In genomic region chr11:76184551-76184993, GRCh38 we compare ENCODE assay signal across 14 cellular contexts. TPM values are rescaled to one million over a fixed set of nuclear protein-coding genes. Genes with fewer than 3 reads are reported as not detected.
DNase-seq lines count a peak whose midpoint lies in the region; TF ChIP-seq lines count a peak whose summit lies in the region.
"Had no signal": no experiment of that assay in that cellular context is flagged by ENCODE, and none has a peak within 500 bp of the region (broad histone marks: within the 10 kb centered on the region; RNA-seq: fewer than 3 reads in every experiment).

No MANE protein-coding gene starts in this region.

- H4K91ac ChIP-seq in H9 (ENCODE audit: insufficient read length, low read depth, low read length) = no peak overlapping the region

- DNase-seq in NCI-H146 (lab: John Stamatoyannopoulos, UW) (peak; percentile 41), dedifferentiated amniotic fluid mesenchymal stem cell (ENCODE audit: extremely low spot score) (peak; percentile 17), mesendoderm (peak; percentile 80), HCEC 1CT (no peak), H9 (no peak), pons (ENCODE audit: low spot score) (no peak), T-helper 2 cell (no peak)
- DNase-seq: DMS79; effector CD8-positive, alpha-beta T cell; Karpas-422; pancreas had no signal

- H3K4me2 ChIP-seq in BLaER1 = peak overlapping the region; percentile 65
- H3K4me2 ChIP-seq in mesendoderm (ENCODE audit: low read length) = no peak overlapping the region
- no peak overlapping the region for H3K4me2 ChIP-seq in H9 (ENCODE audit: insufficient read depth, insufficient read length, low read length)

- H3K4ac ChIP-seq in mesendoderm (ENCODE audit: low read depth, low read length) = no peak overlapping the region
- no peak overlapping the region for H3K4ac ChIP-seq in H9 (ENCODE audit: low read depth, low read length)

- H3K9me3 Mint-ChIP-seq in H9 = no peaks in the 10 kb centered on the region
- H3K9me3 Mint-ChIP-seq: activated T-helper 1 cell treated with anti-CD3 and anti-CD28 coated beads, Interleukin-12 subunit alpha, Interleukin-12 subunit beta, Interleukin-2, Interleukin-4 antibody, amounts not matched to agents 30 ng/mL and 10 ng/mL and 1 ng/mL, durations not matched to agents 14 hours and 24 hours and 36 hours; T-helper 1 cell treated with Interleukin-12 subunit alpha and Interleukin-12 subunit beta and Interleukin-4 antibody, amounts not matched to agents 30 μg/mL and 1 μg/mL, for 36 hours had no signal

- no peak overlapping the region for H2AK5ac ChIP-seq in mesendoderm (ENCODE audit: low read length)
- no peak overlapping the region for H2AK5ac ChIP-seq in H9 (ENCODE audit: insufficient read length, low read length)

- no peak overlapping the region for H3K9ac ChIP-seq in BLaER1
- no peak overlapping the region for H3K9ac ChIP-seq in mesendoderm (ENCODE audit: low read length)
- H3K9ac ChIP-seq in H9 (ENCODE audit: extremely low read depth, insufficient read length, low read length) = no peak overlapping the region

- H2AFZ ChIP-seq in H9 (ENCODE audit: low read length) = no peak overlapping the region

- H3K79me1 ChIP-seq in mesendoderm (ENCODE audit: low read length) (no peaks in the 10 kb centered on the region), H9 (ENCODE audit: insufficient read depth, low read depth, low read length, poor library complexity, severe bottlenecking) (no peaks in the 10 kb centered on the region)

- H3K4me1 ChIP-seq in BLaER1 (peaks cover 23% of the 10 kb centered on the region), mesendoderm (ENCODE audit: control insufficient read depth, low read depth, low read length) (peaks cover 2% of the 10 kb centered on the region), H9 (ENCODE audit: insufficient read depth, low read length) (no peaks in the 10 kb centered on the region)
- H3K4me1 ChIP-seq: pancreas had no signal

- H3K9me3 ChIP-seq in BLaER1 (peaks cover 11% of the 10 kb centered on the region), H9 (ENCODE audit: control insufficient read depth, low read depth, low read length) (no peaks in the 10 kb centered on the region)
- H3K9me3 ChIP-seq: pancreas had no signal

- H3K23ac ChIP-seq in mesendoderm (ENCODE audit: low read length) (no peak overlapping the region), H9 (ENCODE audit: insufficient read length, low read depth, low read length) (no peak overlapping the region)

- H3K23me2 ChIP-seq in H9 (ENCODE audit: insufficient read length, low read depth, low read length, poor library complexity, severe bottlenecking) = no peaks in the 10 kb centered on the region

- H3K27me3 Mint-ChIP-seq in H9 (ENCODE audit: low read depth) = peaks cover 10% of the 10 kb centered on the region

- no peaks in the 10 kb centered on the region for H3K79me2 ChIP-seq in mesendoderm (ENCODE audit: control insufficient read depth, insufficient read depth, low read length)
- no peaks in the 10 kb centered on the region for H3K79me2 ChIP-seq in H9 (ENCODE audit: insufficient read depth, low read length)

- H3K56ac ChIP-seq in mesendoderm (ENCODE audit: low read length) = no peak overlapping the region
- no peak overlapping the region for H3K56ac ChIP-seq in H9 (ENCODE audit: insufficient read length, low read depth, low read length)

- H2BK5ac ChIP-seq in mesendoderm (ENCODE audit: low read length) = no peak overlapping the region
- no peak overlapping the region for H2BK5ac ChIP-seq in H9 (ENCODE audit: insufficient read length, low read length)

- H4K8ac ChIP-seq in mesendoderm (ENCODE audit: low read depth, low read length) (no peak overlapping the region), H9 (replicated peaks; ENCODE audit: insufficient read length, low read depth, low read length) (no peak overlapping the region)

- no peaks in the 10 kb centered on the region for H3K36me3 ChIP-seq in BLaER1
- H3K36me3 ChIP-seq in mesendoderm (ENCODE audit: control insufficient read depth, insufficient read depth, low read length) = no peaks in the 10 kb centered on the region
- H3K36me3 ChIP-seq: pancreas had no signal

- no peak overlapping the region for H3T11ph ChIP-seq in H9 (ENCODE audit: low read length)

- no peak overlapping the region for H2BK12ac ChIP-seq in H9 (ENCODE audit: insufficient read length, low read depth, low read length)

- H2BK120ac ChIP-seq in mesendoderm (ENCODE audit: low read depth, low read length) (no peak overlapping the region), H9 (ENCODE audit: low read depth, low read length, poor library complexity, severe bottlenecking) (no peak overlapping the region)

- no peak for TF ChIP-seq CTCF in H9 (conservative IDR thresholded peaks at IDR 0.05)

- H3K27me3 ChIP-seq in BLaER1 (no peaks in the 10 kb centered on the region), mesendoderm (ENCODE audit: insufficient read depth, low read length, poor library complexity) (no peaks in the 10 kb centered on the region), H9 (ENCODE audit: insufficient read depth, low read length) (no peaks in the 10 kb centered on the region)
- H3K27me3 ChIP-seq: pancreas had no signal

- H4K5ac ChIP-seq in mesendoderm (ENCODE audit: low read length) (no peak overlapping the region), H9 (ENCODE audit: insufficient read length, low read depth, low read length) (no peak overlapping the region)

- H3K18ac ChIP-seq in mesendoderm (ENCODE audit: low read length) (no peak overlapping the region), H9 (ENCODE audit: insufficient read length, low read depth, low read length) (no peak overlapping the region)

- no peak overlapping the region for H2BK20ac ChIP-seq in H9 (ENCODE audit: low read depth, low read length, poor library complexity, severe bottlenecking)

- peaks cover 3 to 12% of the 10 kb centered on the region in 2 experiments; a peak in 3 of 4 replicates for H3K4me1 Mint-ChIP-seq in H9

- no peaks in the 10 kb centered on the region; a peak in 1 of 7 replicates for H3K36me3 Mint-ChIP-seq in H9 (ENCODE audit: insufficient read depth in 1 of 3, low read depth in 3 of 3)

- no peak overlapping the region for H3K27ac Mint-ChIP-seq in H9
- H3K27ac Mint-ChIP-seq: activated T-helper 1 cell treated with anti-CD3 and anti-CD28 coated beads, Interleukin-12 subunit alpha, Interleukin-12 subunit beta, Interleukin-2, Interleukin-4 antibody, amounts not matched to agents 30 ng/mL and 10 ng/mL and 1 ng/mL, durations not matched to agents 14 hours and 24 hours and 36 hours; T-helper 1 cell treated with Interleukin-12 subunit alpha and Interleukin-12 subunit beta and Interleukin-4 antibody, amounts not matched to agents 30 μg/mL and 1 μg/mL, for 36 hours had no signal

- no peak overlapping the region for H3K14ac ChIP-seq in H9 (ENCODE audit: insufficient read depth, low read length)

- H2BK15ac ChIP-seq in mesendoderm (replicated peaks; ENCODE audit: low read depth) = no peak overlapping the region
- no peak overlapping the region for H2BK15ac ChIP-seq in H9 (ENCODE audit: low read depth, low read length)

- no peaks in the 10 kb centered on the region for H4K20me1 ChIP-seq in BLaER1
- H4K20me1 ChIP-seq in H9 (ENCODE audit: control insufficient read depth, insufficient read depth, insufficient read length) = no peaks in the 10 kb centered on the region

- H3K27ac ChIP-seq in BLaER1 = peak overlapping the region; percentile 37; the same call in 1 of the 2 replicates
- H3K27ac ChIP-seq in mesendoderm (ENCODE audit: low read depth, low read length) = no peak overlapping the region
- no peak overlapping the region for H3K27ac ChIP-seq in H9 (ENCODE audit: insufficient read length, low read depth, low read length)
- H3K27ac ChIP-seq: pancreas had no signal

- H3K4me3 Mint-ChIP-seq in H9 = no peak overlapping the region
- H3K4me3 Mint-ChIP-seq: activated T-helper 1 cell treated with anti-CD3 and anti-CD28 coated beads, Interleukin-12 subunit alpha, Interleukin-12 subunit beta, Interleukin-2, Interleukin-4 antibody, amounts not matched to agents 30 ng/mL and 10 ng/mL and 1 ng/mL, durations not matched to agents 14 hours and 24 hours and 36 hours; T-helper 1 cell treated with Interleukin-12 subunit alpha and Interleukin-12 subunit beta and Interleukin-4 antibody, amounts not matched to agents 30 μg/mL and 1 μg/mL, for 36 hours had no signal

- WGBS in mesendoderm (ENCODE audit: extremely low coverage, insufficient coverage, low lambda C conversion rate) = no CpG with 5 or more reads among the region's 7 CpGs
- WGBS in H9 (ENCODE audit: extremely low coverage, insufficient read length, low lambda C conversion rate) = no CpG with 5 or more reads among the region's 7 CpGs

- H3K4me3 ChIP-seq in BLaER1 (no peak overlapping the region), mesendoderm (ENCODE audit: low read length) (no peak overlapping the region)
- H3K4me3 ChIP-seq: pancreas had no signal

RNA-seq across cellular contexts. Expression of gene WNT11, which starts 21.7 kb away (rescaled TPM):
- 0.14 TPM for polyA plus RNA-seq in mesendoderm (2013, experiment 1 of 2)
- polyA plus RNA-seq in mesendoderm (2013, experiment 2 of 2) = 0.20 TPM
- 0.18 TPM in 1 of 2 replicates, not detected in the other for total RNA-seq in H9 (2021)

Comparison
In these comparisons a context has a peak if more than half of its experiments do, and no peak if none do; other contexts are left out.
1. DNase-seq: peak in NCI-H146 (single experiment), dedifferentiated amniotic fluid mesenchymal stem cell (single experiment) and mesendoderm (single experiment); none in HCEC 1CT (single experiment), H9 (single experiment), pons (single experiment) and T-helper 2 cell (0 of 5).